ENCODE assay signal across 8 cellular contexts in the genomic region with DNA sequence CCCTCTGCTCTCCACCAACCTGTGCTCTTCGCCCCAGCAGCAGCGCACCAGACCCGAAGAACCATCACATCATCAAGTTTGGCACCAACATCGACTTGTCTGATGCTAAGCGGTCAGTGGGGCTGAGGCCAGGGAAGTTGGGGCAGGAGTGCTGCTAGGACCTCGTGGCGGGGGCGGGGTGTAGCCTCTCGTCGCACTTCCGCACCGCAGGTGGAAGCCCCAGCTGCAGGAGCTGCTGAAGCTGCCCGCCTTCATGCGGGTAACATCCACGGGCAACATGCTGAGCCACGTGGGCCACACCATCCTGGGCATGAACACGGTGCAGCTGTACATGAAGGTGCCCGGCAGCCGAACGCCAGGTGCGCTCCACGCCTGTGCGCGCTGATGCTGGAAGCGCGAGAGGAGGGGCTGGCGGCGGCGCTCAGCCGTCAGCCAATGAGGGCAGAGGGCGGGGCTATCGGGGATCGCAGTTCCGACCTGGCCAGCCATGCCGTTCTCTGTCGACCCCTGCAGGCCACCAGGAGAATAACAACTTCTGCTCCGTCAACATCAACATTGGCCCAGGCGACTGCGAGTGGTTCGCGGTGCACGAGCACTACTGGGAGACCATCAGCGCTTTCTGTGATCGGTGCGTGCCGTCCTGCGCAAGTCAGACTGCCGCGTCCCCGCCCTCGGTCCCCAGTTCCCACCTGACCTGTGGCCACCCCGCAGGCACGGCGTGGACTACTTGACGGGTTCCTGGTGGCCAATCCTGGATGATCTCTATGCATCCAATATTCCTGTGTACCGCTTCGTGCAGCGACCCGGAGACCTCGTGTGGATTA. TPM values are rescaled to one million over a fixed set of nuclear protein-coding genes. Genes with fewer than 3 reads are reported as not detected.
DNase-seq lines count a peak whose midpoint lies in the region; ATAC-seq, FAIRE-seq and TF ChIP-seq lines count a peak whose summit lies in the region.

No MANE protein-coding gene starts in this region.

- H3K27ac Mint-ChIP-seq in activated naive CD4-positive, alpha-beta T cell treated with anti-CD3 and anti-CD28 coated beads for 36 hours, result peak overlapping the region; percentile 67

- H3K36me3 Mint-ChIP-seq in activated naive CD4-positive, alpha-beta T cell treated with anti-CD3 and anti-CD28 coated beads for 36 hours (ENCODE audit: low read depth), result peaks cover 36% of the 10 kb centered on the region

- CTCF ChIA-PET in activated naive CD4-positive, alpha-beta T cell treated with anti-CD3 and anti-CD28 coated beads for 36 hours (lab: Charles Lee), result interaction anchor here (0.7 to 3.0 kb wide), 7 partner anchors 9 to 209 kb away, joined by 3 to 15 read pairs (median 9); partner anchors contain the start of gene KDM6B

- no peaks in the 10 kb centered on the region for H3K9me3 Mint-ChIP-seq in activated naive CD4-positive, alpha-beta T cell treated with anti-CD3 and anti-CD28 coated beads for 36 hours

- TF ChIP-seq EP300 in gastroesophageal sphincter (IDR thresholded peaks at IDR 0.05), result no peak

- peak; percentile 70 for ATAC-seq in GM21786 (IDR thresholded peaks at IDR 0.05; ENCODE audit: unreplicated experiment)
- peak; percentile 81 for ATAC-seq in gastroesophageal sphincter
- peak; percentile 42 for ATAC-seq in omental fat pad (ENCODE audit: low FRiP score)

- H3K36me3 ChIP-seq in Karpas-422 (ENCODE audit: insufficient read depth, low read length) (peaks cover 17% of the 10 kb centered on the region; the same call in 1 of the 2 replicates), gastroesophageal sphincter (peaks cover 0 to 76% of the 10 kb centered on the region in 2 donors), testis (ENCODE audit: low read depth, missing control alignments) (no peaks in the 10 kb centered on the region)

- intact Hi-C loops in activated naive CD4-positive, alpha-beta T cell treated with anti-CD3 and anti-CD28 coated beads for 36 hours (cut with micrococcal nuclease), result loop anchor here (1.0 kb wide), 4 partner anchors 9 to 108 kb away; no protein-coding TSS in a partner anchor
- intact Hi-C loops in testis (cut with DNase I; ENCODE audit: low total_unique reads), result no loop called here

- peaks cover 63% of the 10 kb centered on the region for H3K4me1 Mint-ChIP-seq in activated naive CD4-positive, alpha-beta T cell treated with anti-CD3 and anti-CD28 coated beads for 36 hours (ENCODE audit: low read depth)

- peaks cover 47% of the 10 kb centered on the region for H3K4me1 ChIP-seq in Karpas-422 (ENCODE audit: low read length)
- peaks cover 3 to 45% (median 20%) of the 10 kb centered on the region in 3 donors for H3K4me1 ChIP-seq in gastroesophageal sphincter
- H3K4me1 ChIP-seq in testis, result peaks cover 18% of the 10 kb centered on the region

- WGBS in gastroesophageal sphincter (ENCODE audit: low coverage in 1 of 2), 2 donors, result 0% methylated on average over 1 of the region's 60 CpGs; no CpG with 5 or more reads in 1 of the 2 donors
- WGBS in testis, 2 donors, result 23 to 43% methylated on average over 6 to 54 of the region's 60 CpGs

- peak overlapping the region; percentile 70 for H3K4me3 Mint-ChIP-seq in activated naive CD4-positive, alpha-beta T cell treated with anti-CD3 and anti-CD28 coated beads for 36 hours

- TF ChIP-seq POLR2A in gastroesophageal sphincter (IDR thresholded peaks at IDR 0.05) (no peak), testis (IDR thresholded peaks at IDR 0.05) (no peak)

- peak overlapping the region; percentile 68 for H3K4me3 ChIP-seq in Karpas-422 (ENCODE audit: low read length)
- peak overlapping the region in 1 of 2 donors; percentile 19 for H3K4me3 ChIP-seq in gastroesophageal sphincter
- H3K4me3 ChIP-seq in testis, result peak overlapping the region in 1 of 2 donors; percentile 8

- in situ Hi-C loops in SK-MEL-5 (cut with HindIII; ENCODE audit: low pct_unique_long_range_greater_than_20kb, low sequenced_read_pairs), result no loop called here

- peak overlapping the region; percentile 66 for H3K9ac ChIP-seq in Karpas-422 (ENCODE audit: low read length)

- H3K27ac ChIP-seq in Karpas-422 (ENCODE audit: low read length) (peak overlapping the region; percentile 35; the same call in 1 of the 2 replicates), gastroesophageal sphincter (peak overlapping the region in 3 of 4 donors; percentile 30 to 65 (median 54)), testis (no peak overlapping the region)

- peak; percentile 95 for FAIRE-seq in G401.6 (lab: Jason Lieb, UNC)

- peak overlapping the region; percentile 81 for H3K4me2 ChIP-seq in Karpas-422 (ENCODE audit: low read depth, low read length, poor library complexity, severe bottlenecking)

- no peaks in the 10 kb centered on the region for H4K20me1 ChIP-seq in Karpas-422 (ENCODE audit: insufficient read depth, low read depth, low read length)

- TF ChIP-seq CTCF in gastroesophageal sphincter (IDR thresholded peaks at IDR 0.05) (peak in 3 of 4 experiments; percentile 99), omental fat pad (IDR thresholded peaks at IDR 0.05) (peak in 2 of 3 donors; percentile 95 to 96), testis (IDR thresholded peaks at IDR 0.05) (peak; percentile 99 to 100 (median 99))

- no peaks in the 10 kb centered on the region for H3K9me3 ChIP-seq in Karpas-422 (ENCODE audit: low read length)
- H3K9me3 ChIP-seq in gastroesophageal sphincter, result no peaks in the 10 kb centered on the region
- H3K9me3 ChIP-seq in testis, result no peaks in the 10 kb centered on the region

- H3K9me2 ChIP-seq in Karpas-422 (replicated peaks; ENCODE audit: insufficient read depth, low read length), result no peaks in the 10 kb centered on the region

- peaks cover 11% of the 10 kb centered on the region for H3K79me2 ChIP-seq in Karpas-422 (ENCODE audit: low read length)

- peak; percentile 97 for DNase-seq in Karpas-422
- DNase-seq in SK-MEL-5 (ENCODE audit: low read depth, low spot score), result peak; percentile 90
- DNase-seq in activated naive CD4-positive, alpha-beta T cell treated with anti-CD3 and anti-CD28 coated beads for 36 hours, result peak; percentile 95
- no peak for DNase-seq in omental fat pad (ENCODE audit: low spot score)
- DNase-seq in testis, result peak; percentile 94

- no peaks in the 10 kb centered on the region for H3K27me3 Mint-ChIP-seq in activated naive CD4-positive, alpha-beta T cell treated with anti-CD3 and anti-CD28 coated beads for 36 hours (ENCODE audit: low read depth)

- H3K27me3 ChIP-seq in Karpas-422 (ENCODE audit: low read length) (no peaks in the 10 kb centered on the region), gastroesophageal sphincter (no peaks in the 10 kb centered on the region), testis (no peaks in the 10 kb centered on the region)

- 0 out of 2 replicates have a peak overlapping the region, but pooled peaks have one; percentile 13 for H2AFZ ChIP-seq in Karpas-422 (ENCODE audit: low read length)

RNA-seq across cellular contexts. Expression of gene TMEM88, which starts 3.2 kb away (rescaled TPM):
- 0.69 and 1.4 TPM in 2 replicates for total RNA-seq in Karpas-422 (2014; rRNA removed; shearing (Covaris generic); ENCODE audit: low replicate concordance)
- total RNA-seq in SK-MEL-5 (2014; rRNA removed; shearing (Covaris generic)), result 0.18 and 0.80 TPM in 2 replicates
- polyA plus RNA-seq in SK-MEL-5 (2015; cell fraction: cytosol; rRNA removed), result 0.51 and 0.60 TPM in 2 replicates
- polyA plus RNA-seq in SK-MEL-5 (2015; cell fraction: nucleus; rRNA removed), result 6.4 and 14.9 TPM in 2 replicates
- total RNA-seq in activated naive CD4-positive, alpha-beta T cell treated with anti-CD3 and anti-CD28 coated beads for 36 hours, result 1 to 10 TPM; 1.2 to 1.5 TPM
- total RNA-seq in gastroesophageal sphincter (10 to 100 TPM in 3 of 4 donors, 1 to 10 TPM in 1; 6.5 to 41.6 (median 29.6) TPM), omental fat pad (10 to 100 TPM; 20.2 to 99.9 (median 24.6) TPM), testis (1 to 10 TPM; 4.6 to 7.4 TPM)
- 6.8 TPM for polyA plus RNA-seq in testis (ENCODE audit: insufficient read depth, low read depth, low replicate concordance)

RNA-seq across cellular contexts. Expression of gene NAA38, which starts 5.7 kb away (rescaled TPM):
- 313 and 321 TPM in 2 replicates for total RNA-seq in Karpas-422 (2014; rRNA removed; shearing (Covaris generic); ENCODE audit: low replicate concordance)
- total RNA-seq in SK-MEL-5 (2014; rRNA removed; shearing (Covaris generic)), result 74.5 and 83.3 TPM in 2 replicates
- polyA plus RNA-seq in SK-MEL-5 (2015; cell fraction: cytosol; rRNA removed), result 55.6 and 83.4 TPM in 2 replicates
- 6.4 and 9.3 TPM in 2 replicates for polyA plus RNA-seq in SK-MEL-5 (2015; cell fraction: nucleus; rRNA removed)
- total RNA-seq in activated naive CD4-positive, alpha-beta T cell treated with anti-CD3 and anti-CD28 coated beads for 36 hours, result 10 to 100 TPM; 75.0 to 75.3 TPM
- total RNA-seq in gastroesophageal sphincter (10 to 100 TPM; 60.5 to 84.7 (median 69.8) TPM), omental fat pad (100 to 1,000 TPM in 1 of 4 donors, 10 to 100 TPM in 3; 61.2 to 209 (median 68.2) TPM), testis (10 to 100 TPM; 72.3 to 83.1 TPM)
- polyA plus RNA-seq in testis (ENCODE audit: insufficient read depth, low read depth, low replicate concordance), result 102 TPM

RNA-seq across cellular contexts. Expression of gene CYB5D1, which starts 6.2 kb away (rescaled TPM):
- 8.5 and 10.9 TPM in 2 replicates for total RNA-seq in Karpas-422 (2014; rRNA removed; shearing (Covaris generic); ENCODE audit: low replicate concordance)
- 7.2 and 7.5 TPM in 2 replicates for total RNA-seq in SK-MEL-5 (2014; rRNA removed; shearing (Covaris generic))
- polyA plus RNA-seq in SK-MEL-5 (2015; cell fraction: cytosol; rRNA removed), result 4.5 and 10.7 TPM in 2 replicates
- polyA plus RNA-seq in SK-MEL-5 (2015; cell fraction: nucleus; rRNA removed), result 10.9 and 13.6 TPM in 2 replicates
- total RNA-seq in activated naive CD4-positive, alpha-beta T cell treated with anti-CD3 and anti-CD28 coated beads for 36 hours, result 1 to 10 TPM; 6.1 to 6.5 TPM
- total RNA-seq in gastroesophageal sphincter, result 10 to 100 TPM; 12.0 to 18.7 (median 13.7) TPM
- 10 to 100 TPM in 1 of 4 donors, 1 to 10 TPM in 3; 9.0 to 33.5 (median 9.3) TPM for total RNA-seq in omental fat pad
- total RNA-seq in testis, result 10 to 100 TPM in 1 of 2 donors, 1 to 10 TPM in 1; 9.9 to 10.1 TPM
- polyA plus RNA-seq in testis (ENCODE audit: insufficient read depth, low read depth, low replicate concordance), result 12.8 TPM

RNA-seq across cellular contexts. Expression of gene KDM6B, which starts 17.6 kb away (rescaled TPM):
- 11.9 and 34.6 TPM in 2 replicates for total RNA-seq in Karpas-422 (2014; rRNA removed; shearing (Covaris generic); ENCODE audit: low replicate concordance)
- 1.6 and 2.4 TPM in 2 replicates for total RNA-seq in SK-MEL-5 (2014; rRNA removed; shearing (Covaris generic))
- 12.0 and 18.1 TPM in 2 replicates for polyA plus RNA-seq in SK-MEL-5 (2015; cell fraction: cytosol; rRNA removed)
- 18.7 and 19.8 TPM in 2 replicates for polyA plus RNA-seq in SK-MEL-5 (2015; cell fraction: nucleus; rRNA removed)
- 10 to 100 TPM; 22.7 to 24.1 TPM for total RNA-seq in activated naive CD4-positive, alpha-beta T cell treated with anti-CD3 and anti-CD28 coated beads for 36 hours
- total RNA-seq in gastroesophageal sphincter (10 to 100 TPM in 3 of 4 donors, 1 to 10 TPM in 1; 5.7 to 16.2 (median 15.6) TPM), omental fat pad (10 to 100 TPM in 3 of 4 donors, 1 to 10 TPM in 1; 4.8 to 52.8 (median 34.6) TPM), testis (10 to 100 TPM; 38.0 to 41.8 TPM)
- 27.8 TPM for polyA plus RNA-seq in testis (ENCODE audit: insufficient read depth, low read depth, low replicate concordance)

RNA-seq across cellular contexts. Expression of gene CHD3, which starts 36.9 kb away (rescaled TPM):
- 191 and 346 TPM in 2 replicates for total RNA-seq in Karpas-422 (2014; rRNA removed; shearing (Covaris generic); ENCODE audit: low replicate concordance)
- total RNA-seq in SK-MEL-5 (2014; rRNA removed; shearing (Covaris generic)), result 68.4 and 74.0 TPM in 2 replicates
- 77.6 and 110 TPM in 2 replicates for polyA plus RNA-seq in SK-MEL-5 (2015; cell fraction: cytosol; rRNA removed)
- polyA plus RNA-seq in SK-MEL-5 (2015; cell fraction: nucleus; rRNA removed), result 268 and 271 TPM in 2 replicates
- total RNA-seq in activated naive CD4-positive, alpha-beta T cell treated with anti-CD3 and anti-CD28 coated beads for 36 hours, result 100 to 1,000 TPM; 180 to 185 TPM
- total RNA-seq in gastroesophageal sphincter (100 to 1,000 TPM in 3 of 4 donors, 10 to 100 TPM in 1; 56.7 to 134 (median 120) TPM), omental fat pad (10 to 100 TPM; 47.0 to 77.6 (median 57.3) TPM), testis (100 to 1,000 TPM; 111 to 123 TPM)
- 62.3 TPM for polyA plus RNA-seq in testis (ENCODE audit: insufficient read depth, low read depth, low replicate concordance)

Comparison
In these comparisons a context has a peak if more than half of its experiments do, and no peak if none do; other contexts are left out.
1. H3K27ac ChIP-seq: peak in Karpas-422 (single experiment) and gastroesophageal sphincter (3 of 4); none in testis (0 of 2).
2. Peak in every context shown above with its lines, with median percentiles within 50 percentile points of each other: ATAC-seq and CTCF ChIP-seq.